19 cellular contexts compared by ENCODE assay signal in the genomic region with DNA sequence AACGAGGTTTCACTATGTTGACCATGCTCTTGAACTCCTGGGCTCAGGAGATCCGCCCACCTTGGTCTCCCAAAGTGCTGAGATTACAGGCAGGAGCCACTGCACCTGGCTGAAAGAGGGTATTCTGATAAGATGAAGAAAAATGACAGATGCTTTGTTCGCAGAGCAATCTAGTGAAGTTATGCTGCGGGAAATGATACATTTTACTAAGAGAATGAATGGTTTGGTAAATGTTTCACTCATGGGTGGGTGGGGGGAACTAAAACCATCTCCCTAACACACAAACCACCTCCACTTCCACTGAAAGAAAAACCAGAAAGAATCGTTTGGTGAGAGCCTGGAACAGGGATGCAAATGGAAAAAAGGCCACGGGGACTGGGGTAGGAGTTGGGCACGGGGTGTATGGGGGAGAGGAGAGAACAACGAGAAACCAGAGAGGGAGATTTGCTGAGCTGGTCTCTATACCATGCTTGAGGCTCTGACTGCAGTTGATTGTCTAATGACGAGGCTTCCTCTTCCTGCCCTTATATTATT. TPM values are rescaled to one million over a fixed set of nuclear protein-coding genes. Genes with fewer than 3 reads are reported as not detected.
DNase-seq lines count a peak whose midpoint lies in the region; ATAC-seq, FAIRE-seq and TF ChIP-seq lines count a peak whose summit lies in the region.
"Had no signal": no experiment of that assay in that cellular context is flagged by ENCODE, and none has a peak within 500 bp of the region (broad histone marks: within the 10 kb centered on the region; RNA-seq: fewer than 3 reads in every experiment).

No MANE protein-coding gene starts in this region.

- DNase-seq in activated CD4-positive, alpha-beta T cell treated with anti-CD3 and anti-CD28 coated beads for 36 hours, result no peak
- no peak for DNase-seq in activated CD4-positive, alpha-beta T cell treated with anti-CD3 and anti-CD28 coated beads, Interleukin-2, amount 50 U/mL, for 4 hours
- DNase-seq in GM12878 (ENCODE audit: low read depth, low spot score) (peak; percentile 27), amygdala (lab: John Stamatoyannopoulos, UW) (no peak), NCI-H1105 treated with DMSO at 0.1 percent for 48 hours (lab: John Stamatoyannopoulos, UW) (no peak)
- DNase-seq: DMS53, NCI-H1092, NCI-H1694, NCI-H748 treated with DMSO at 0.1 percent for 48 hours, Peyer's patch, SHP77 had no signal

- POLR2A ChIA-PET in activated CD4-positive, alpha-beta T cell treated with anti-CD3 and anti-CD28 coated beads for 36 hours (lab: Charles Lee), result no interaction called here
- POLR2A ChIA-PET in GM12878 (lab: Charles Lee), result interaction anchor here (0.8 to 1.5 kb wide), 5 partner anchors 9 to 163 kb away, joined by 3 to 5 read pairs (median 3); a partner anchor contains a TSS

- WGBS in GM12878 (ENCODE audit: insufficient coverage, insufficient replicate concordance, low lambda C conversion rate, missing lambda C conversion rate), result 2% methylated on average over 9 of the region's 9 CpGs

- no peak for TF ChIP-seq RAD21 in GM12878 (IDR thresholded peaks at IDR 0.05; ENCODE audit: insufficient read depth, low read depth, low read length)

- H3K4me1 ChIP-seq in BLaER1 (peaks cover 55% of the 10 kb centered on the region), GM12878 (ENCODE audit: control insufficient read depth, insufficient read depth, low read length) (peaks cover 3% of the 10 kb centered on the region)
- H3K4me1 ChIP-seq: Peyer's patch had no signal

- no peaks in the 10 kb centered on the region for H3K36me3 Mint-ChIP-seq in activated CD4-positive, alpha-beta T cell treated with anti-CD3 and anti-CD28 coated beads for 36 hours (ENCODE audit: low read depth)
- H3K36me3 Mint-ChIP-seq: CD14-positive monocyte had no signal

- no TSS peak for BruUV-seq in GM12878 (replicated peaks; lab: Mats Ljungman, UMichigan)

- TF ChIP-seq POLR2A in GM12878 (IDR thresholded peaks at IDR 0.05; ENCODE audit: low read depth, low read length), result no peak

- no peak overlapping the region for H2AFZ ChIP-seq in GM12878 (ENCODE audit: control insufficient read depth, low read depth, low read length)
- H2AFZ ChIP-seq: GM23338 had no signal

- peak overlapping the region; percentile 80 for H3K4me2 ChIP-seq in BLaER1
- no peak overlapping the region for H3K4me2 ChIP-seq in GM12878 (ENCODE audit: control insufficient read depth, insufficient read depth)
- H3K4me2 ChIP-seq: GM23338, KMS-11 had no signal

- H3K9ac ChIP-seq in BLaER1 (no peak overlapping the region), GM12878 (ENCODE audit: control insufficient read depth, insufficient read depth, low read length) (no peak overlapping the region)
- H3K9ac ChIP-seq: KMS-11 had no signal

- H4K20me1 ChIP-seq in BLaER1, result no peaks in the 10 kb centered on the region
- no peaks in the 10 kb centered on the region for H4K20me1 ChIP-seq in GM12878 (ENCODE audit: control insufficient read depth, insufficient read depth)

- SMC1A ChIA-PET in GM12878 (lab: Charles Lee; ENCODE audit: uncharacterized antibody, unreplicated experiment), result interaction anchor here (0.8 to 1.5 kb wide), 3 partner anchors 11 to 127 kb away, joined by 3 to 4 read pairs (median 3); no protein-coding TSS in a partner anchor

- H3K9me3 ChIP-seq in BLaER1 (no peaks in the 10 kb centered on the region), GM12878 (replicated peaks; ENCODE audit: control insufficient read depth, insufficient read depth, low read length) (no peaks in the 10 kb centered on the region)
- H3K9me3 ChIP-seq: Peyer's patch had no signal

- H3K4me1 Mint-ChIP-seq in activated CD4-positive, alpha-beta T cell treated with anti-CD3 and anti-CD28 coated beads for 36 hours, result peaks cover 5% of the 10 kb centered on the region
- H3K4me1 Mint-ChIP-seq: GM23338 had no signal

- H3K27me3 Mint-ChIP-seq in activated CD4-positive, alpha-beta T cell treated with anti-CD3 and anti-CD28 coated beads for 36 hours, result peaks cover 3% of the 10 kb centered on the region

- RAD21 ChIA-PET in GM12878 (lab: Charles Lee; ENCODE audit: unreplicated experiment), result interaction anchor here (0.7 kb wide), 1 partner anchor 27 kb away, joined by 3 read pairs; no protein-coding TSS in a partner anchor

- peak overlapping the region; percentile 27 for H3K27ac Mint-ChIP-seq in activated CD4-positive, alpha-beta T cell treated with anti-CD3 and anti-CD28 coated beads for 36 hours
- H3K27ac Mint-ChIP-seq: CD14-positive monocyte, GM23338 had no signal

- TF ChIP-seq CTCF in GM12878 (IDR thresholded peaks at IDR 0.05 in 2 of 3, conservative IDR thresholded peaks at IDR 0.05 in 1 of 3; ENCODE audit: control insufficient read depth in 2 of 3, extremely low read depth in 1 of 3, insufficient read depth in 1 of 3, low read depth in 3 of 3, low read length in 3 of 3), result no peak

- no peaks in the 10 kb centered on the region for H3K79me2 ChIP-seq in GM12878 (ENCODE audit: control insufficient read depth, insufficient read depth, low read length)

- H3K9me3 Mint-ChIP-seq in activated CD4-positive, alpha-beta T cell treated with anti-CD3 and anti-CD28 coated beads for 36 hours (ENCODE audit: low read depth), result no peaks in the 10 kb centered on the region
- H3K9me3 Mint-ChIP-seq: CD14-positive monocyte, GM23338 had no signal

- no peak overlapping the region for H3K4me3 Mint-ChIP-seq in activated CD4-positive, alpha-beta T cell treated with anti-CD3 and anti-CD28 coated beads for 36 hours
- H3K4me3 Mint-ChIP-seq: CD14-positive monocyte, GM23338 had no signal

- peak; percentile 52 for ATAC-seq in activated CD4-positive, alpha-beta T cell treated with anti-CD3 and anti-CD28 coated beads for 36 hours
- ATAC-seq in GM19463 (IDR thresholded peaks at IDR 0.05; ENCODE audit: unreplicated experiment) (peak; percentile 51), GM12878 (peak; percentile 67), HG02970 (IDR thresholded peaks at IDR 0.05; ENCODE audit: low FRiP score, unreplicated experiment) (no peak)
- ATAC-seq: GM23338 had no signal

- H3K36me3 ChIP-seq in BLaER1 (no peaks in the 10 kb centered on the region), GM12878 (ENCODE audit: control insufficient read depth in 2 of 2, insufficient read depth in 2 of 2, low read length in 1 of 2) (no peaks in the 10 kb centered on the region)
- H3K36me3 ChIP-seq: Peyer's patch had no signal

- TF ChIP-seq EP300 in GM12878 (IDR thresholded peaks at IDR 0.05; ENCODE audit: borderline replicate concordance in 1 of 2, control insufficient read depth in 1 of 2, low read depth in 2 of 2, low read length in 2 of 2), result peak in 1 of 2 experiments; percentile 59; a peak in 1 of 4 replicates

- H3K4me3 ChIP-seq in BLaER1, result no peak overlapping the region
- no peak overlapping the region for H3K4me3 ChIP-seq in GM12878
- H3K4me3 ChIP-seq: GM23338, Peyer's patch had no signal

- no peak overlapping the region for H3K27ac ChIP-seq in BLaER1
- H3K27ac ChIP-seq in GM12878 (ENCODE audit: control insufficient read depth, insufficient read depth), result no peak overlapping the region
- H3K27ac ChIP-seq: KMS-11, Peyer's patch had no signal

- intact Hi-C loops in activated CD4-positive, alpha-beta T cell treated with anti-CD3 and anti-CD28 coated beads for 36 hours (cut with DNase I, micrococcal nuclease), result loop anchor here (2.0 kb wide), 1 partner anchor 16 kb away; no protein-coding TSS in a partner anchor
- intact Hi-C loops in GM12878 (cut with micrococcal nuclease; ENCODE audit: unreplicated experiment), result no loop called here

- no peak for FAIRE-seq in GM12878 (lab: Jason Lieb, UNC)
- FAIRE-seq: A204.1, GM12892 had no signal

- CTCF ChIA-PET in activated CD4-positive, alpha-beta T cell treated with anti-CD3 and anti-CD28 coated beads for 36 hours (lab: Charles Lee), result no interaction called here
- CTCF ChIA-PET in GM12878 (lab: Yijun Ruan, JAX), result interaction anchor here (0.7 to 1.3 kb wide), 4 partner anchors 9 to 115 kb away, joined by 3 to 4 read pairs (median 4); no protein-coding TSS in a partner anchor

- in situ Hi-C loops in GM12878 (cut with MboI), result no loop called here

- no peaks in the 10 kb centered on the region for H3K27me3 ChIP-seq in BLaER1
- H3K27me3 ChIP-seq in GM12878 (replicated peaks in 1 of 2; ENCODE audit: control insufficient read depth in 2 of 2, insufficient read depth in 2 of 2, low read length in 1 of 2), result no peaks in the 10 kb centered on the region
- H3K27me3 ChIP-seq: Peyer's patch had no signal

RNA-seq across cellular contexts. Expression of a gene that starts 19.0 kb away (rescaled TPM):
- total RNA-seq in activated CD4-positive, alpha-beta T cell treated with anti-CD3 and anti-CD28 coated beads for 36 hours, result 10 to 100 TPM; 29.8 to 30.4 TPM
- total RNA-seq in GM12878 (2013; cell fraction: nucleolus; rRNA removed), result 47.5 and 54.0 TPM in 2 replicates
- total RNA-seq in GM12878 (2014; rRNA removed) (19.0 and 20.6 TPM in 2 replicates), GM12878 (2014; rRNA removed; fragmentation: Illumina TruSeq; extraction: Trizol) (5.9 and 7.2 TPM in 2 replicates), GM12878 (2021) (19.0 and 20.1 TPM in 2 replicates)
- 3.8 TPM for polyA plus RNA-seq in GM12878 (2011; ENCODE audit: low read depth)
- polyA plus RNA-seq in GM12878 (2011; rRNA removed) (7.6 and 17.0 TPM in 2 replicates), GM12878 (2014; fragmentation: Illumina TruSeq; extraction: Trizol) (1.9 and 5.8 TPM in 2 replicates), GM12878 (2014; fragmentation: Nextera tagmentation; extraction: Ambion mirVana) (1 to 10 TPM in 1 of 2 experiments, under 1 TPM in 1; 0.82 to 1.5 TPM), GM12878 (2014; rRNA removed) (15.3 and 17.9 TPM in 2 replicates), GM12878 (2016; fragmentation: Nextera tagmentation; extraction: Ambion mirVana) (10 to 100 TPM; 11.2 to 14.7 TPM)
- polyA plus RNA-seq in GM12878 (2011; cell fraction: cytosol; rRNA removed), result 16.8 and 25.9 TPM in 2 replicates
- 49.6 and 54.4 TPM in 2 replicates for polyA plus RNA-seq in GM12878 (2011; cell fraction: nucleus; rRNA removed)
- polyA plus RNA-seq in GM12878 (2012), result 10.1 and 10.7 TPM in 2 replicates
- polyA minus RNA-seq in GM12878 (2011; rRNA and poly(A)+ RNA removed), result 19.5 and 36.3 TPM in 2 replicates
- polyA minus RNA-seq in GM12878 (2011; cell fraction: cytosol; rRNA and poly(A)+ RNA removed), result 15.2 and 16.1 TPM in 2 replicates
- polyA minus RNA-seq in GM12878 (2011; cell fraction: nucleus; rRNA and poly(A)+ RNA removed), result 13.2 and 20.3 TPM in 2 replicates

RNA-seq across cellular contexts. Expression of a gene that starts 46.1 kb away (rescaled TPM):
- 10 to 100 TPM; 40.1 to 56.2 TPM for total RNA-seq in activated CD4-positive, alpha-beta T cell treated with anti-CD3 and anti-CD28 coated beads for 36 hours
- total RNA-seq in GM12878 (2013; cell fraction: nucleolus; rRNA removed), result 42.6 and 54.2 TPM in 2 replicates
- 79.4 and 88.6 TPM in 2 replicates for total RNA-seq in GM12878 (2014; rRNA removed)
- 104 TPM in 2 replicates for total RNA-seq in GM12878 (2014; rRNA removed; fragmentation: Illumina TruSeq; extraction: Trizol)
- total RNA-seq in GM12878 (2021), result 83.0 and 87.9 TPM in 2 replicates
- polyA plus RNA-seq in GM12878 (2011; ENCODE audit: low read depth), result 68.9 TPM
- 109 and 154 TPM in 2 replicates for polyA plus RNA-seq in GM12878 (2011; rRNA removed)
- polyA plus RNA-seq in GM12878 (2011; cell fraction: cytosol; rRNA removed), result 185 and 201 TPM in 2 replicates
- polyA plus RNA-seq in GM12878 (2011; cell fraction: nucleus; rRNA removed), result 74.8 and 78.7 TPM in 2 replicates
- polyA plus RNA-seq in GM12878 (2012), result 52.5 and 54.3 TPM in 2 replicates
- 95.2 and 101 TPM in 2 replicates for polyA plus RNA-seq in GM12878 (2014; fragmentation: Illumina TruSeq; extraction: Trizol)
- polyA plus RNA-seq in GM12878 (2014; fragmentation: Nextera tagmentation; extraction: Ambion mirVana), result 100 to 1,000 TPM; 380 to 390 TPM
- 102 and 109 TPM in 2 replicates for polyA plus RNA-seq in GM12878 (2014; rRNA removed)
- 100 to 1,000 TPM; 224 to 244 TPM for polyA plus RNA-seq in GM12878 (2016; fragmentation: Nextera tagmentation; extraction: Ambion mirVana)
- polyA minus RNA-seq in GM12878 (2011; rRNA and poly(A)+ RNA removed), result 80.9 and 89.4 TPM in 2 replicates
- 18.0 and 19.5 TPM in 2 replicates for polyA minus RNA-seq in GM12878 (2011; cell fraction: cytosol; rRNA and poly(A)+ RNA removed)
- 29.4 and 44.1 TPM in 2 replicates for polyA minus RNA-seq in GM12878 (2011; cell fraction: nucleus; rRNA and poly(A)+ RNA removed)

RNA-seq across cellular contexts. Expression of a gene that starts 46.1 kb away (rescaled TPM):
- 10 to 100 TPM; 38.3 to 40.8 TPM for total RNA-seq in activated CD4-positive, alpha-beta T cell treated with anti-CD3 and anti-CD28 coated beads for 36 hours
- total RNA-seq in GM12878 (2013; cell fraction: nucleolus; rRNA removed), result 21.7 and 26.6 TPM in 2 replicates
- total RNA-seq in GM12878 (2014; rRNA removed), result 17.7 and 19.7 TPM in 2 replicates
- total RNA-seq in GM12878 (2014; rRNA removed; fragmentation: Illumina TruSeq; extraction: Trizol), result 18.1 and 20.6 TPM in 2 replicates
- total RNA-seq in GM12878 (2021), result 16.8 and 20.8 TPM in 2 replicates
- polyA plus RNA-seq in GM12878 (2011; ENCODE audit: low read depth), result 10.7 TPM
- 31.3 and 31.8 TPM in 2 replicates for polyA plus RNA-seq in GM12878 (2011; rRNA removed)
- polyA plus RNA-seq in GM12878 (2011; cell fraction: cytosol; rRNA removed), result 22.9 and 24.6 TPM in 2 replicates
- polyA plus RNA-seq in GM12878 (2011; cell fraction: nucleus; rRNA removed), result 95.0 and 154 TPM in 2 replicates
- polyA plus RNA-seq in GM12878 (2012), result 20.0 and 25.2 TPM in 2 replicates
- polyA plus RNA-seq in GM12878 (2014; fragmentation: Illumina TruSeq; extraction: Trizol), result 23.2 and 26.9 TPM in 2 replicates
- polyA plus RNA-seq in GM12878 (2014; fragmentation: Nextera tagmentation; extraction: Ambion mirVana), result 10 to 100 TPM; 13.8 to 16.7 TPM
- 22.9 and 23.7 TPM in 2 replicates for polyA plus RNA-seq in GM12878 (2014; rRNA removed)
- 10 to 100 TPM; 32.6 to 40.5 TPM for polyA plus RNA-seq in GM12878 (2016; fragmentation: Nextera tagmentation; extraction: Ambion mirVana)
- polyA minus RNA-seq in GM12878 (2011; rRNA and poly(A)+ RNA removed), result 14.3 and 16.9 TPM in 2 replicates
- polyA minus RNA-seq in GM12878 (2011; cell fraction: cytosol; rRNA and poly(A)+ RNA removed), result 4.4 and 5.9 TPM in 2 replicates
- 11.7 and 13.2 TPM in 2 replicates for polyA minus RNA-seq in GM12878 (2011; cell fraction: nucleus; rRNA and poly(A)+ RNA removed)

RNA-seq across cellular contexts. Expression of a gene that starts 52.6 kb away (rescaled TPM):
- under 1 TPM; 0.23 TPM for total RNA-seq in activated CD4-positive, alpha-beta T cell treated with anti-CD3 and anti-CD28 coated beads for 36 hours
- not detected in 2 replicates for total RNA-seq in GM12878 (2013; cell fraction: nucleolus; rRNA removed)
- total RNA-seq in GM12878 (2014; rRNA removed), result 0.05 and 0.73 TPM in 2 replicates
- total RNA-seq in GM12878 (2014; rRNA removed; fragmentation: Illumina TruSeq; extraction: Trizol), result 0.14 and 0.27 TPM in 2 replicates
- total RNA-seq in GM12878 (2021), result 0.21 and 0.27 TPM in 2 replicates
- not detected for polyA plus RNA-seq in GM12878 (2011; ENCODE audit: low read depth)
- polyA plus RNA-seq in GM12878 (2011; rRNA removed), result 0.82 and 1.2 TPM in 2 replicates
- polyA plus RNA-seq in GM12878 (2011; cell fraction: cytosol; rRNA removed), result 2.3 and 3.7 TPM in 2 replicates
- polyA plus RNA-seq in GM12878 (2011; cell fraction: nucleus; rRNA removed), result 1.3 and 2.1 TPM in 2 replicates
- polyA plus RNA-seq in GM12878 (2012), result 0.28 TPM in 1 of 2 replicates, not detected in the other
- 0.37 and 0.40 TPM in 2 replicates for polyA plus RNA-seq in GM12878 (2014; fragmentation: Illumina TruSeq; extraction: Trizol)
- under 1 TPM; 0.16 to 0.22 TPM for polyA plus RNA-seq in GM12878 (2014; fragmentation: Nextera tagmentation; extraction: Ambion mirVana)
- polyA plus RNA-seq in GM12878 (2014; rRNA removed), result 0.27 and 0.79 TPM in 2 replicates
- polyA plus RNA-seq in GM12878 (2016; fragmentation: Nextera tagmentation; extraction: Ambion mirVana), result under 1 TPM; 0.11 to 0.56 TPM
- 0.95 and 2.5 TPM in 2 replicates for polyA minus RNA-seq in GM12878 (2011; rRNA and poly(A)+ RNA removed)
- polyA minus RNA-seq in GM12878 (2011; cell fraction: cytosol; rRNA and poly(A)+ RNA removed), result 0.62 and 5.1 TPM in 2 replicates
- polyA minus RNA-seq in GM12878 (2011; cell fraction: nucleus; rRNA and poly(A)+ RNA removed), result 0.67 and 1.2 TPM in 2 replicates
- polyA plus RNA-seq: CD14-positive monocyte had no signal
